7 cellular contexts compared by ENCODE assay signal in the genomic region with DNA sequence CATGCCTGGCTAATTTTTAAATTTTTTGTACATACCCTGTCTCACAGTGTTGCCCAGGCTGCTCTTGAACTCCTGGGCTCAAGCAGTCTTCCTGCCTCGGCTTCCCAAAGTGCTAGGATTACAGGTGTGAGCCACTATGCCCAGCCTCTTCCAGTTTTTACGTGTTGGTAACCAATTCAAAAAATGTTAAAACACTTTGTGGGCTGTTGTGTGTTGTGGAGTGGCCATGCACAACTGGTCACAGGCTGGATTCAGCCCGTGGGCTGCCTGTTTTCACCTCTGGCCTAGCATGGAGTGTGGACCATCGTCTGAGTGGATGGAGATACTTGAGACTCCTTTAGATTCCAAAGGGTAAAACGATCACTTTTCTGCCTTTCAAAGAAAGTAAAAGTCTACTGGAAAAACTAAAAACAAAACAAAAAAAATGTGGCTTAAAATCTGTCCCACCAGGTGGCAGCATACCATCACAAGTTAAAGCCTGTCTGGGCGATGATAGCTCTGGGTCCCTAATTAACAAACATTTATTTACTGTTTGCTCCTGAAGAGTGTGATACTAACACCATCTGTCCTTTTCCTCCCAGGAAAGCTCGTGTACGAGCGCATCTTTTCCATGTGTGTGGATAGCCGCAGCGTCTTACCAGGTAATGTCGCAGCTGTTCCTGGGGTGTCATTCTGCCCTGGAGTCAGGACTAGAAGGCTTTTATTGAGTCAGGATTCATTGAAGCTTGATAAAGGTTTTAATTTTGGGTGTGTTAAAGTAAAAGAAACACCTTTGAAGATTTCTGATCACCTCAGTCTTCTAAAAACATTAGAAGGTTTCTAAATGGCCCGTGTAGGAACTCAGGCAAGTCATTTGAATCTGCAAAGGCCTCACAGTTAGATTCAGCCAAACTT. TPM values are rescaled to one million over a fixed set of nuclear protein-coding genes. Genes with fewer than 3 reads are reported as not detected.
DNase-seq lines count a peak whose midpoint lies in the region; TF ChIP-seq lines count a peak whose summit lies in the region.

No MANE protein-coding gene starts in this region.

- H3K27me3 Mint-ChIP-seq in chondrocyte (ENCODE audit: low read depth), result no peaks in the 10 kb centered on the region
- no peaks in the 10 kb centered on the region for H3K27me3 Mint-ChIP-seq in activated T-helper 2 cell treated with anti-CD3 and anti-CD28 coated beads, Interferon-gamma antibody, Interleukin-2, Interleukin-4, amounts not matched to agents 10 μg/mL and 5 μg/mL and 100 μg/mL, durations not matched to agents 14 hours and 24 hours and 36 hours (ENCODE audit: low read depth)

- H3K27me3 ChIP-seq in mesenchymal stem cell (ENCODE audit: control insufficient read depth in 1 of 2, insufficient read depth in 1 of 2, low read length in 2 of 2), result no peaks in the 10 kb centered on the region

- H2BK120ac ChIP-seq in mesenchymal stem cell (ENCODE audit: low read depth, low read length), result no peak overlapping the region

- H3K4me3 ChIP-seq in mesenchymal stem cell (ENCODE audit: insufficient read depth in 1 of 2, low read depth in 1 of 2, low read length in 2 of 2), result no peak overlapping the region

- no peaks in the 10 kb centered on the region for H3K9me3 ChIP-seq in mesenchymal stem cell (ENCODE audit: control insufficient read depth, low read length)

- no peak overlapping the region for H2AFZ ChIP-seq in mesenchymal stem cell (ENCODE audit: low read depth, low read length)

- intact Hi-C loops in activated T-helper 2 cell treated with anti-CD3 and anti-CD28 coated beads, Interferon-gamma antibody, Interleukin-2, Interleukin-4, amounts not matched to agents 10 μg/mL and 5 μg/mL and 100 μg/mL, durations not matched to agents 14 hours and 24 hours and 36 hours (cut with micrococcal nuclease), result loop anchor here (1.0 kb wide), 1 partner anchor 285 kb away; no protein-coding TSS in a partner anchor

- no peak overlapping the region for H3K4me3 Mint-ChIP-seq in chondrocyte (ENCODE audit: unreplicated experiment)
- no peak overlapping the region for H3K4me3 Mint-ChIP-seq in activated T-helper 2 cell treated with anti-CD3 and anti-CD28 coated beads, Interferon-gamma antibody, Interleukin-2, Interleukin-4, amounts not matched to agents 10 μg/mL and 5 μg/mL and 100 μg/mL, durations not matched to agents 14 hours and 24 hours and 36 hours (ENCODE audit: low read depth)

- peaks cover 4% of the 10 kb centered on the region for H3K9me3 Mint-ChIP-seq in chondrocyte (ENCODE audit: low read depth)
- no peaks in the 10 kb centered on the region for H3K9me3 Mint-ChIP-seq in activated T-helper 2 cell treated with anti-CD3 and anti-CD28 coated beads, Interferon-gamma antibody, Interleukin-2, Interleukin-4, amounts not matched to agents 10 μg/mL and 5 μg/mL and 100 μg/mL, durations not matched to agents 14 hours and 24 hours and 36 hours

- H3K36me3 Mint-ChIP-seq in chondrocyte (ENCODE audit: low read depth), result peaks cover 24% of the 10 kb centered on the region
- H3K36me3 Mint-ChIP-seq in activated T-helper 2 cell treated with anti-CD3 and anti-CD28 coated beads, Interferon-gamma antibody, Interleukin-2, Interleukin-4, amounts not matched to agents 10 μg/mL and 5 μg/mL and 100 μg/mL, durations not matched to agents 14 hours and 24 hours and 36 hours (ENCODE audit: low read depth), result peaks cover 38% of the 10 kb centered on the region

- peak; percentile 56; the same call in 1 of the 2 replicates for TF ChIP-seq CTCF in RWPE1 (conservative IDR thresholded peaks at IDR 0.05; ENCODE audit: low read depth)
- peak; percentile 90 for TF ChIP-seq CTCF in chondrocyte (IDR thresholded peaks at IDR 0.05)

- H3K36me3 ChIP-seq in mesenchymal stem cell (ENCODE audit: control insufficient read depth in 1 of 2, insufficient read depth in 2 of 2, low read depth in 1 of 2, low read length in 2 of 2), result peaks cover 11 to 66% of the 10 kb centered on the region in 2 experiments

- H2BK12ac ChIP-seq in mesenchymal stem cell (ENCODE audit: low read length in 2 of 2), result no peak overlapping the region

- no peak overlapping the region for H3K18ac ChIP-seq in mesenchymal stem cell (ENCODE audit: low read depth in 1 of 2, low read length in 2 of 2)

- peaks cover 15% of the 10 kb centered on the region for H3K79me1 ChIP-seq in mesenchymal stem cell (replicated peaks; ENCODE audit: low read length, poor library complexity, severe bottlenecking)

- H3K23ac ChIP-seq in mesenchymal stem cell (ENCODE audit: low read length in 2 of 2), result no peak overlapping the region

- H3K27ac ChIP-seq in RWPE1, result peak overlapping the region; percentile 34; the same call in 1 of the 2 replicates
- H3K27ac ChIP-seq in mesenchymal stem cell (ENCODE audit: low read length, poor library complexity, severe bottlenecking), result no peak overlapping the region

- peak overlapping the region in 1 of 2 experiments; percentile 44 for H3K4ac ChIP-seq in mesenchymal stem cell (ENCODE audit: low read depth in 1 of 2, low read length in 2 of 2)

- H3K4me1 ChIP-seq in mesenchymal stem cell (ENCODE audit: control insufficient read depth, insufficient read depth, low read depth, low read length), result peaks cover 6% of the 10 kb centered on the region

- WGBS in mesenchymal stem cell, result 71% methylated on average over 12 of the region's 13 CpGs

- H2AK5ac ChIP-seq in mesenchymal stem cell (ENCODE audit: low read length, severe bottlenecking), result no peak overlapping the region

- no peak overlapping the region for H4K8ac ChIP-seq in mesenchymal stem cell (ENCODE audit: low read length)

- no peak overlapping the region for H3K14ac ChIP-seq in mesenchymal stem cell (ENCODE audit: low read length in 2 of 2)

- H3K4me1 Mint-ChIP-seq in chondrocyte (ENCODE audit: low read depth), result peaks cover 7% of the 10 kb centered on the region
- H3K4me1 Mint-ChIP-seq in activated T-helper 2 cell treated with anti-CD3 and anti-CD28 coated beads, Interferon-gamma antibody, Interleukin-2, Interleukin-4, amounts not matched to agents 10 μg/mL and 5 μg/mL and 100 μg/mL, durations not matched to agents 14 hours and 24 hours and 36 hours (ENCODE audit: low read depth), result peaks cover 2% of the 10 kb centered on the region

- CTCF ChIA-PET in RWPE1 (lab: Yijun Ruan, JAX), result interaction anchor here (0.6 to 4.1 kb wide), 14 partner anchors 8 to 322 kb away, joined by 3 to 33 read pairs (median 4); partner anchors contain the start of gene GPRC5B

- DNase-seq in DMS53 (lab: John Stamatoyannopoulos, UW), result peak; percentile 53
- DNase-seq in HS-5 (ENCODE audit: low read depth), result peak; percentile 18
- DNase-seq in RWPE1 (ENCODE audit: low spot score), result peak; percentile 31
- no peak for DNase-seq in chondrocyte (ENCODE audit: low spot score)
- peak; percentile 47 for DNase-seq in mesenchymal stem cell
- DNase-seq in activated T-helper 2 cell treated with anti-CD3 and anti-CD28 coated beads, Interferon-gamma antibody, Interleukin-2, Interleukin-4, amounts not matched to agents 10 μg/mL and 5 μg/mL and 100 μg/mL, durations not matched to agents 14 hours and 24 hours and 36 hours (ENCODE audit: low spot score), result no peak
- no peak for DNase-seq in GM19238 (ENCODE audit: insufficient read length, low spot score)

- no peak overlapping the region for H4K91ac ChIP-seq in mesenchymal stem cell (ENCODE audit: low read length)

- POLR2A ChIA-PET in RWPE1 (lab: Yijun Ruan, JAX; ENCODE audit: low non-redundant PET), result no interaction called here

- H2BK5ac ChIP-seq in mesenchymal stem cell (ENCODE audit: low read depth, low read length, poor library complexity, severe bottlenecking), result no peak overlapping the region

- H3K4me2 ChIP-seq in mesenchymal stem cell (ENCODE audit: low read length, poor library complexity, severe bottlenecking), result no peak overlapping the region

- H2BK15ac ChIP-seq in mesenchymal stem cell (ENCODE audit: low read depth, poor library complexity, severe bottlenecking), result no peak overlapping the region

- H3K27ac Mint-ChIP-seq in chondrocyte (ENCODE audit: unreplicated experiment), result peak overlapping the region; percentile 33
- H3K27ac Mint-ChIP-seq in activated T-helper 2 cell treated with anti-CD3 and anti-CD28 coated beads, Interferon-gamma antibody, Interleukin-2, Interleukin-4, amounts not matched to agents 10 μg/mL and 5 μg/mL and 100 μg/mL, durations not matched to agents 14 hours and 24 hours and 36 hours, result no peak overlapping the region

- peak overlapping the region; percentile 33 for H3K9ac ChIP-seq in mesenchymal stem cell (ENCODE audit: low read length)

RNA-seq across cellular contexts. Expression of gene VPS35L, which starts 45.8 kb away (rescaled TPM):
- 68.7 to 83.4 TPM (median 73.6 TPM) in 3 replicates for total RNA-seq in chondrocyte
- 60.5 TPM for polyA plus RNA-seq in mesenchymal stem cell (2013, experiment 1 of 2)
- 56.6 TPM for polyA plus RNA-seq in mesenchymal stem cell (2013, experiment 2 of 2)
- 44.3 and 45.7 TPM in 2 replicates for total RNA-seq in activated T-helper 2 cell treated with anti-CD3 and anti-CD28 coated beads, Interferon-gamma antibody, Interleukin-2, Interleukin-4, amounts not matched to agents 10 μg/mL and 5 μg/mL and 100 μg/mL, durations not matched to agents 14 hours and 24 hours and 36 hours

Comparison
In these comparisons a context has a peak if more than half of its experiments do, and no peak if none do; other contexts are left out.
1. DNase-seq: peak in DMS53 (single experiment), HS-5 (single experiment), RWPE1 (single experiment) and mesenchymal stem cell (single experiment); none in chondrocyte (single experiment), activated T-helper 2 cell treated with anti-CD3 and anti-CD28 coated beads, Interferon-gamma antibody, Interleukin-2, Interleukin-4, amounts not matched to agents 10 μg/mL and 5 μg/mL and 100 μg/mL, durations not matched to agents 14 hours and 24 hours and 36 hours (single experiment) and GM19238 (single experiment).